Comparison of ENCODE assay signal across 26 cellular contexts in genomic region chrX:24201216-24201615, GRCh38.
"Had no signal": no experiment of that assay in that cellular context is flagged by ENCODE, and none has a peak within 500 bp of the region (broad histone marks: within the 10 kb centered on the region; RNA-seq: fewer than 3 reads in every experiment).

No MANE protein-coding gene starts in this region.

- H3K27ac Mint-ChIP-seq: activated CD4-positive, alpha-beta T cell treated with anti-CD3 and anti-CD28 coated beads, Interleukin-2, amount 10 ng/mL, durations not matched to agents 7 days and 5 days; activated CD8-positive, alpha-beta memory T cell treated with anti-CD3 and anti-CD28 coated beads, Interleukin-2, amount 10 ng/mL, durations not matched to agents 7 days and 5 days had no signal

- H3K4me3 Mint-ChIP-seq: activated CD4-positive, alpha-beta T cell treated with anti-CD3 and anti-CD28 coated beads, Interleukin-2, amount 10 ng/mL, durations not matched to agents 7 days and 5 days; activated CD8-positive, alpha-beta memory T cell treated with anti-CD3 and anti-CD28 coated beads, Interleukin-2, amount 10 ng/mL, durations not matched to agents 7 days and 5 days; activated CD8-positive, alpha-beta T cell treated with anti-CD3 and anti-CD28 coated beads for 36 hours; endodermal cell; nephron had no signal

- H3K9me3 Mint-ChIP-seq: activated CD4-positive, alpha-beta T cell treated with anti-CD3 and anti-CD28 coated beads, Interleukin-2, amount 10 ng/mL, durations not matched to agents 7 days and 5 days; activated CD8-positive, alpha-beta T cell treated with anti-CD3 and anti-CD28 coated beads for 36 hours; activated naive CD4-positive, alpha-beta T cell treated with anti-CD3 and anti-CD28 coated beads, Interleukin-2, amount 50 U/mL, for 72 hours; endodermal cell; nephron had no signal

- H3K9me3 ChIP-seq: gastroesophageal sphincter, tibial artery had no signal

- H3K27ac ChIP-seq: coronary artery, epithelial cell of prostate, gastroesophageal sphincter, WERI-Rb-1 had no signal

- H3K36me3 ChIP-seq: gastroesophageal sphincter had no signal

- H3K27me3 ChIP-seq: gastroesophageal sphincter, tibial artery had no signal

- H3K27me3 Mint-ChIP-seq: activated CD4-positive, alpha-beta T cell treated with anti-CD3 and anti-CD28 coated beads, Interleukin-2, amount 10 ng/mL, durations not matched to agents 7 days and 5 days; activated CD8-positive, alpha-beta memory T cell treated with anti-CD3 and anti-CD28 coated beads, Interleukin-2, amount 10 ng/mL, durations not matched to agents 7 days and 5 days; activated CD8-positive, alpha-beta T cell treated with anti-CD3 and anti-CD28 coated beads for 36 hours; progenitor cell of endocrine pancreas had no signal

- ATAC-seq: activated CD8-positive, alpha-beta memory T cell treated with anti-CD3 and anti-CD28 coated beads, Interleukin-2, amount 10 ng/mL, durations not matched to agents 7 days and 5 days; activated CD8-positive, alpha-beta T cell treated with anti-CD3 and anti-CD28 coated beads for 36 hours; activated naive CD4-positive, alpha-beta T cell treated with anti-CD3 and anti-CD28 coated beads, Interleukin-2, amount 50 U/mL, for 72 hours; gastroesophageal sphincter; left cardiac atrium; stimulated activated naive CD8-positive, alpha-beta T cell treated with anti-CD3 and anti-CD28 coated beads, Interleukin-15, Interleukin-2, amounts not matched to agents 100 U/mL and 50 U/mL, for 24 hours had no signal

- H3K4me3 ChIP-seq: coronary artery, gastroesophageal sphincter, tibial artery had no signal

- DNase-seq: activated CD4-positive, alpha-beta T cell treated with anti-CD3 and anti-CD28 coated beads, Interleukin-2, amount 10 ng/mL, durations not matched to agents 7 days and 5 days; activated CD4-positive, CD25-positive, alpha-beta regulatory T cell treated with anti-CD3 and anti-CD28 coated beads, Interleukin-2, amount 50 U/mL, for 72 hours; activated CD8-positive, alpha-beta memory T cell treated with anti-CD3 and anti-CD28 coated beads, Interleukin-2, amount 10 ng/mL, durations not matched to agents 7 days and 5 days; activated CD8-positive, alpha-beta T cell treated with anti-CD3 and anti-CD28 coated beads for 36 hours; activated gamma-delta T cell treated with Interleukin-2 at 50 U/mL for 16 hours; activated T-cell treated with anti-CD3 and anti-CD28 coated beads for 4 hours; aorta; cerebellar nuclear complex; endodermal cell; head of caudate nucleus; islet precursor cell; left cardiac atrium; mesenchymal stem cell; nucleus accumbens; retina; stimulated activated CD4-positive, alpha-beta T cell treated with anti-CD3 and anti-CD28 coated beads, Interleukin-4, amount 100 ng/mL, for 24 hours; stimulated activated naive CD8-positive, alpha-beta T cell treated with anti-CD3 and anti-CD28 coated beads, Interleukin-15, Interleukin-2, amounts not matched to agents 100 U/mL and 50 U/mL, for 24 hours; SW 1271; tibial artery; WERI-Rb-1 had no signal
